In genomic region chr10:128766915-128767314, GRCh38 we compare ENCODE assay signal across 28 cellular contexts.
"Had no signal": no experiment of that assay in that cellular context is flagged by ENCODE, and none has a peak within 500 bp of the region (broad histone marks: within the 10 kb centered on the region; RNA-seq: fewer than 3 reads in every experiment).

No MANE protein-coding gene starts in this region.

- H3K27ac Mint-ChIP-seq: stimulated activated effector memory CD8-positive, alpha-beta T cell treated with anti-CD3 and anti-CD28 coated beads, Interleukin-12 subunit alpha, Interleukin-12 subunit beta, amount 100 ng/mL, for 72 hours; stimulated activated memory B cell treated with anti-CD40 and anti-IgM and Interleukin-4, amounts not matched to agents 10 μg/mL and 1 μg/mL and 100 μg/mL, for 72 hours; stimulated activated naive B cell treated with anti-CD40 and anti-IgM and Interleukin-4, amounts not matched to agents 10 μg/mL and 1 μg/mL and 100 μg/mL, for 72 hours; stimulated activated naive CD8-positive, alpha-beta T cell treated with anti-CD3 and anti-CD28 coated beads, Interleukin-15, amount 100 ng/mL, for 72 hours; stimulated activated naive CD8-positive, alpha-beta T cell treated with anti-CD3 and anti-CD28 coated beads, Interleukin-15, Interleukin-2, amounts not matched to agents 100 ng/mL and 50 ng/mL, for 24 hours; type B pancreatic cell had no signal

- H3K4me3 ChIP-seq: stomach, suprapubic skin, testis, thoracic aorta, thyroid gland, tibial artery, tibial nerve, transverse colon, upper lobe of left lung, upper lobe of right lung, uterus, vagina had no signal

- H3K27me3 ChIP-seq: stomach, suprapubic skin, testis, thyroid gland, tibial artery, tibial nerve, transverse colon, upper lobe of left lung, upper lobe of right lung, uterus, vagina had no signal

- H3K36me3 Mint-ChIP-seq: stimulated activated effector memory CD8-positive, alpha-beta T cell treated with anti-CD3 and anti-CD28 coated beads, Interleukin-12 subunit alpha, Interleukin-12 subunit beta, amount 100 ng/mL, for 72 hours; stimulated activated memory B cell treated with anti-CD40 and anti-IgM and Interleukin-4, amounts not matched to agents 10 μg/mL and 1 μg/mL and 100 μg/mL, for 72 hours; stimulated activated naive B cell treated with anti-CD40 and anti-IgM and Interleukin-4, amounts not matched to agents 10 μg/mL and 1 μg/mL and 100 μg/mL, for 72 hours; type B pancreatic cell had no signal

- H3K27ac ChIP-seq: stomach, suprapubic skin, testis, thoracic aorta, thyroid gland, tibial artery, tibial nerve, transverse colon, upper lobe of left lung, upper lobe of right lung, uterus, vagina had no signal

- H3K9me3 ChIP-seq: stomach, suprapubic skin, testis, thoracic aorta, thyroid gland, tibial artery, transverse colon, upper lobe of left lung, upper lobe of right lung, uterus, vagina had no signal

- DNase-seq: stimulated activated CD4-positive, alpha-beta T cell treated with anti-CD3 and anti-CD28 coated beads, Interleukin-2, amount 100 ng/mL, for 48 hours; stimulated activated CD4-positive, alpha-beta T cell treated with anti-CD3 and anti-CD28 coated beads, Interleukin-4, amount 100 ng/mL, for 1 hour; stimulated activated CD4-positive, alpha-beta T cell treated with anti-CD3 and anti-CD28 coated beads, Interleukin-4, amount 100 ng/mL, for 24 hours; stimulated activated CD4-positive, alpha-beta T cell treated with anti-CD3 and anti-CD28 coated beads, Interleukin-4, amount 100 ng/mL, for 4 hours; stimulated activated CD8-positive, alpha-beta memory T cell treated with anti-CD3 and anti-CD28 coated beads, Interleukin-4, amount 100 ng/mL, for 48 hours; stimulated activated naive B cell treated with anti-CD40 and anti-IgM and Interleukin-4, amounts not matched to agents 10 μg/mL and 1 μg/mL and 100 μg/mL, for 72 hours; stimulated activated naive CD4-positive, alpha-beta T cell; stimulated activated naive CD4-positive, alpha-beta T cell treated with Interleukin-2 at 50 U/mL for 16 hours; stimulated activated naive CD8-positive, alpha-beta T cell treated with anti-CD3 and anti-CD28 coated beads, Interleukin-15, amount 100 ng/mL, for 72 hours; stimulated activated naive CD8-positive, alpha-beta T cell treated with anti-CD3 and anti-CD28 coated beads, Interleukin-15, Interleukin-2, amounts not matched to agents 100 U/mL and 50 U/mL, for 24 hours; stomach; substantia nigra; testis; thyroid gland; tibial artery; transverse colon; trophoblast cell; upper lobe of left lung; upper lobe of right lung; uterus had no signal

- ATAC-seq: stimulated activated effector memory CD8-positive, alpha-beta T cell treated with anti-CD3 and anti-CD28 coated beads, Interleukin-12 subunit alpha, Interleukin-12 subunit beta, amount 100 ng/mL, for 72 hours; stimulated activated memory B cell treated with anti-CD40 and anti-IgM and Interleukin-4, amounts not matched to agents 10 μg/mL and 1 μg/mL and 100 μg/mL, for 72 hours; stimulated activated naive B cell treated with anti-CD40 and anti-IgM and Interleukin-4, amounts not matched to agents 10 μg/mL and 1 μg/mL and 100 μg/mL, for 72 hours; stimulated activated naive CD8-positive, alpha-beta T cell treated with anti-CD3 and anti-CD28 coated beads, Interleukin-15, amount 100 ng/mL, for 72 hours; stimulated activated naive CD8-positive, alpha-beta T cell treated with anti-CD3 and anti-CD28 coated beads, Interleukin-15, Interleukin-2, amounts not matched to agents 100 U/mL and 50 U/mL, for 24 hours; upper lobe of right lung had no signal

- H3K36me3 ChIP-seq: stomach, suprapubic skin, thoracic aorta, thyroid gland, tibial artery, tibial nerve, transverse colon, upper lobe of left lung, upper lobe of right lung, uterus, vagina had no signal

- H3K9me3 Mint-ChIP-seq: stimulated activated effector memory CD8-positive, alpha-beta T cell treated with anti-CD3 and anti-CD28 coated beads, Interleukin-12 subunit alpha, Interleukin-12 subunit beta, amount 100 ng/mL, for 72 hours; stimulated activated memory B cell treated with anti-CD40 and anti-IgM and Interleukin-4, amounts not matched to agents 10 μg/mL and 1 μg/mL and 100 μg/mL, for 72 hours; type B pancreatic cell had no signal

- H3K4me1 ChIP-seq: stomach, suprapubic skin, testis, thyroid gland, tibial artery, tibial nerve, transverse colon, upper lobe of left lung, upper lobe of right lung, uterus, vagina had no signal
